Comparison of ENCODE assay signal across 9 cellular contexts in the genomic region with DNA sequence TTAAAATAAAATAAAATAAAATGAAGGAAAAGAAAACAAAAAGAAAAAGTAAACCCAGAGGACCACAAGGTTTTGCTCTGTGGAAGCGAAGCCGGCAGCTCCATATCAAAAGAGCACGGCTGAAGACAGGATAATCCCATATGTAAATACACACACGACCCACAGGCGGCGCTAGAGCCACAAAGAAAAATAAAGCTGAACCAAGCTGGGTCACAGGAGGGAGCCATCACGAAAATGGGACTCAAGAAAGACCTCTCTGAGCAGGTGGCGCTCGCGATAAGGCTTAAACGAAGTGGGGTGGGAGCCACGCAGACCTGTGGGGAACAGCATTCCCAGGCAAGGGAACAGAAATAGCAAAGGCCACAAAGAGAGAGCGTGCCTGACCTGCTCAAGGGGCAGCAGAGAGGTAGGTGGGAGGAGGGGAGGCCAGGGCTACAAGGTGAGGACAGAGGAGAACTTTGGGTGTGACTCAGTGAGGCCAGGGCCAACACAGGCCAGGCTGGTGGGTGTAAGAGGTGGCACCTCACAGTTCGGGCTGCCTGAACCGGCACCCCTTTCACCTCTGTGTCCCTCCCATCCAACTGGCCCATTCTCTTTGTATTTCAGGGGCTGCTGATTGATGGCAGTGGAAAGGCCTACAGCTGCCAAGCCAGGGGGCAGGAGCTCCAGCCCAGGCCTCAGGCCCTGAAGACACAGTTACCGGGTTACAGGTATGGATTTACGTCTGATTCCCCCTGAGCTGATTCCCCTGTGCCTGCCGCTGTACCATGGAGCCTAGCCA. TPM values are rescaled to one million over a fixed set of nuclear protein-coding genes. Genes with fewer than 3 reads are reported as not detected.
DNase-seq lines count a peak whose midpoint lies in the region; ATAC-seq and TF ChIP-seq lines count a peak whose summit lies in the region.
"Had no signal": no experiment of that assay in that cellular context is flagged by ENCODE, and none has a peak within 500 bp of the region (broad histone marks: within the 10 kb centered on the region; RNA-seq: fewer than 3 reads in every experiment).

No MANE protein-coding gene starts in this region.

- peak in 7 of 8 donors; percentile 60 to 82 (median 75) for ATAC-seq in heart right ventricle
- ATAC-seq in HG02588 (IDR thresholded peaks at IDR 0.05; ENCODE audit: unreplicated experiment): no peak

- no peak overlapping the region for H3K4me3 Mint-ChIP-seq in activated naive CD8-positive, alpha-beta T cell treated with anti-CD3 and anti-CD28 coated beads for 36 hours
- H3K4me3 Mint-ChIP-seq: dendritic cell treated with granulocyte-macrophage colony-stimulating factor and Interleukin-4, amounts not matched to agents 40 ng/mL and 50 ng/mL, for 4 days had no signal

- peak; percentile 60 to 87 (median 80) for TF ChIP-seq CTCF in heart right ventricle (IDR thresholded peaks at IDR 0.05)
- peak; percentile 76 to 95 (median 92) for TF ChIP-seq CTCF in sigmoid colon (IDR thresholded peaks at IDR 0.05)

- intact Hi-C loops in heart right ventricle (cut with DNase I): loop anchor here (1.0 to 10.0 kb wide), 9 partner anchors 65 to 383 kb away; no protein-coding TSS in a partner anchor
- intact Hi-C loops in sigmoid colon (cut with DNase I): loop anchor here (2.0 to 5.0 kb wide), 2 partner anchors 67 to 305 kb away; no protein-coding TSS in a partner anchor

- no peak overlapping the region for H3K27ac Mint-ChIP-seq in activated naive CD8-positive, alpha-beta T cell treated with anti-CD3 and anti-CD28 coated beads for 36 hours
- H3K27ac Mint-ChIP-seq: dendritic cell treated with granulocyte-macrophage colony-stimulating factor and Interleukin-4, amounts not matched to agents 40 ng/mL and 50 ng/mL, for 4 days had no signal

- 49 to 52% methylated on average over 18 of the region's 18 CpGs for WGBS in heart right ventricle, 2 donors
- WGBS in sigmoid colon, 2 donors: 40 to 56% methylated on average over 18 of the region's 18 CpGs

- peaks cover 0 to 87% (median 9%) of the 10 kb centered on the region in 9 donors for H3K36me3 ChIP-seq in heart right ventricle
- peaks cover 0 to 64% (median 10%) of the 10 kb centered on the region in 4 donors for H3K36me3 ChIP-seq in sigmoid colon

- DNase-seq in GM03348 (ENCODE audit: low spot score) (peak; percentile 79), NCI-H1105 (lab: John Stamatoyannopoulos, UW) (peak; percentile 50), SKM-1 treated with dmso at 0.1 percent for 144 hours (lab: John Stamatoyannopoulos, UW; ENCODE audit: unreplicated experiment) (peak; percentile 66), heart right ventricle (peak; percentile 61 to 68), sigmoid colon (peak; percentile 78), T1000 (lab: John Stamatoyannopoulos, UW) (no peak)
- DNase-seq in activated naive CD8-positive, alpha-beta T cell treated with anti-CD3 and anti-CD28 coated beads for 36 hours: peak; percentile 60

- peaks cover 2% of the 10 kb centered on the region for H3K4me1 Mint-ChIP-seq in activated naive CD8-positive, alpha-beta T cell treated with anti-CD3 and anti-CD28 coated beads for 36 hours

- no peak overlapping the region for H3K4me3 ChIP-seq in heart right ventricle
- no peak overlapping the region for H3K4me3 ChIP-seq in sigmoid colon

- no peak for TF ChIP-seq POLR2A in sigmoid colon (IDR thresholded peaks at IDR 0.05)

- TF ChIP-seq EP300 in sigmoid colon (IDR thresholded peaks at IDR 0.05): no peak

- peak overlapping the region in 4 of 10 donors; percentile 12 to 35 (median 32) for H3K27ac ChIP-seq in heart right ventricle
- H3K27ac ChIP-seq in sigmoid colon: peak overlapping the region in 2 of 4 donors; percentile 20 to 52

- H3K9me3 Mint-ChIP-seq in activated naive CD8-positive, alpha-beta T cell treated with anti-CD3 and anti-CD28 coated beads for 36 hours: peaks cover 6% of the 10 kb centered on the region

- peaks cover 38% of the 10 kb centered on the region for H3K27me3 Mint-ChIP-seq in activated naive CD8-positive, alpha-beta T cell treated with anti-CD3 and anti-CD28 coated beads for 36 hours

- H3K4me1 ChIP-seq in heart right ventricle (peaks cover 0 to 4% (median 0%) of the 10 kb centered on the region in 9 donors), sigmoid colon (peaks cover 0 to 6% (median 0%) of the 10 kb centered on the region in 4 donors)

- H3K9me3 ChIP-seq in heart right ventricle: peaks cover 0 to 18% (median 0%) of the 10 kb centered on the region in 11 donors
- H3K9me3 ChIP-seq in sigmoid colon: peaks cover 0 to 10% (median 0%) of the 10 kb centered on the region in 4 donors

- no peaks in the 10 kb centered on the region for H3K36me3 Mint-ChIP-seq in activated naive CD8-positive, alpha-beta T cell treated with anti-CD3 and anti-CD28 coated beads for 36 hours

- H3K27me3 ChIP-seq in heart right ventricle: no peaks in the 10 kb centered on the region
- H3K27me3 ChIP-seq in sigmoid colon: no peaks in the 10 kb centered on the region

RNA-seq across cellular contexts. Expression of a gene that starts 26.0 kb away (rescaled TPM):
- total RNA-seq in activated naive CD8-positive, alpha-beta T cell treated with anti-CD3 and anti-CD28 coated beads for 36 hours: under 1 TPM; 0.04 to 0.08 TPM
- total RNA-seq in heart right ventricle: 10 to 100 TPM in 9 of 10 donors, 1 to 10 TPM in 1; 10.0 to 66.8 (median 23.3) TPM
- 1 to 10 TPM; 6.5 to 7.5 TPM for polyA plus RNA-seq in heart right ventricle
- total RNA-seq in sigmoid colon: 100 to 1,000 TPM in 1 of 4 donors, 10 to 100 TPM in 3; 55.3 to 241 (median 82.5) TPM
- 10 to 100 TPM in 1 of 3 donors, 1 to 10 TPM in 1, under 1 TPM in 1; 0.46 to 12.0 (median 5.8) TPM for polyA plus RNA-seq in sigmoid colon

RNA-seq across cellular contexts. Expression of a gene that starts 59.5 kb away (rescaled TPM):
- not detected for total RNA-seq in activated naive CD8-positive, alpha-beta T cell treated with anti-CD3 and anti-CD28 coated beads for 36 hours
- total RNA-seq in heart right ventricle: 1 to 10 TPM in 8 of 10 donors, under 1 TPM in 2; 0.64 to 4.2 (median 1.2) TPM
- polyA plus RNA-seq in heart right ventricle: under 1 TPM; 0.80 to 0.99 TPM
- total RNA-seq in sigmoid colon: 10 to 100 TPM; 11.8 to 20.6 (median 18.8) TPM
- 1 to 10 TPM in 1 of 3 donors, under 1 TPM in 1, not detected in 1; under 0.01 to 2.5 TPM for polyA plus RNA-seq in sigmoid colon

Comparison
In these comparisons a context has a peak if more than half of its experiments do, and no peak if none do; other contexts are left out.
1. RNA of a gene that starts 26.0 kb away (total RNA-seq): 55.3 to 241 TPM in sigmoid colon and 10.0 to 66.8 TPM in heart right ventricle; 0.04 to 0.08 TPM in activated naive CD8-positive, alpha-beta T cell treated with anti-CD3 and anti-CD28 coated beads for 36 hours; every median in the first group is over 10 times any median in the second.